ENCODE assay signal across 8 cellular contexts in genomic region chr1:32449457-32449831, GRCh38. TPM values are rescaled to one million over a fixed set of nuclear protein-coding genes. Genes with fewer than 3 reads are reported as not detected.
"Had no signal": no experiment of that assay in that cellular context is flagged by ENCODE, and none has a peak within 500 bp of the region (broad histone marks: within the 10 kb centered on the region; RNA-seq: fewer than 3 reads in every experiment).

No MANE protein-coding gene starts in this region.

RNA-seq across cellular contexts. Expression of gene ZBTB8B, which starts 15.4 kb away (rescaled TPM):
- total RNA-seq: activated CD4-positive, alpha-beta T cell treated with anti-CD3 and anti-CD28 coated beads for 36 hours; activated CD4-positive, alpha-beta T cell treated with anti-CD3 and anti-CD28 coated beads, Interleukin-2, amount 10 ng/mL, durations not matched to agents 7 days and 5 days; activated CD8-positive, alpha-beta T cell treated with anti-CD3 and anti-CD28 coated beads, Interleukin-2, amount 10 ng/mL, durations not matched to agents 7 days and 5 days; activated naive CD8-positive, alpha-beta T cell treated with anti-CD3 and anti-CD28 coated beads, Interleukin-2, amount 10 ng/mL, durations not matched to agents 7 days and 5 days; activated T-helper 2 cell treated with anti-CD3 and anti-CD28 coated beads, Interferon-gamma antibody, Interleukin-2, Interleukin-4, amounts not matched to agents 10 μg/mL and 5 μg/mL and 100 μg/mL, durations not matched to agents 14 hours and 24 hours and 36 hours; NCI-H460; Right ventricle myocardium inferior; T-helper 17 cell had no signal
